16 cellular contexts compared by ENCODE assay signal in genomic region chr3:66507631-66508260, GRCh38.
"Had no signal": no experiment of that assay in that cellular context is flagged by ENCODE, and none has a peak within 500 bp of the region (broad histone marks: within the 10 kb centered on the region; RNA-seq: fewer than 3 reads in every experiment).

No MANE protein-coding gene starts in this region.

- DNase-seq: activated CD4-positive, alpha-beta T cell treated with anti-CD3 and anti-CD28 coated beads, Interleukin-2, amount 10 ng/mL, durations not matched to agents 7 days and 5 days; activated CD4-positive, CD25-positive, alpha-beta regulatory T cell; activated CD8-positive, alpha-beta memory T cell treated with anti-CD3 and anti-CD28 coated beads, Interleukin-2, amount 50 U/mL, for 48 hours; activated naive CD8-positive, alpha-beta T cell treated with anti-CD3 and anti-CD28 coated beads for 36 hours; amygdala; effector memory CD4-positive, alpha-beta T cell; mammary epithelial cell; naive thymus-derived CD8-positive, alpha-beta T cell; ovary; stimulated activated CD4-positive, alpha-beta T cell treated with anti-CD3 and anti-CD28 coated beads, Interleukin-2, amount 100 ng/mL, for 48 hours; stimulated activated naive B cell treated with anti-CD40 and anti-IgM and Interleukin-4, amounts not matched to agents 10 μg/mL and 1 μg/mL and 100 μg/mL, for 72 hours; SW 1271; thyroid gland had no signal

- H3K4me3 ChIP-seq: body of pancreas, ovary, thyroid gland had no signal

- H3K36me3 ChIP-seq: ovary, thyroid gland had no signal

- H3K27ac ChIP-seq: ovary, thyroid gland had no signal

- FAIRE-seq: frontal cortex, urothelium cell line had no signal

- H3K4me1 ChIP-seq: thyroid gland had no signal

- H3K9me3 ChIP-seq: body of pancreas, ovary, thyroid gland had no signal

- ATAC-seq: body of pancreas; naive thymus-derived CD8-positive, alpha-beta T cell; stimulated activated naive B cell treated with anti-CD40 and anti-IgM and Interleukin-4, amounts not matched to agents 10 μg/mL and 1 μg/mL and 100 μg/mL, for 72 hours had no signal

- H3K27me3 ChIP-seq: body of pancreas, ovary, thyroid gland had no signal
